ENCODE assay signal across 10 cellular contexts in the genomic region with DNA sequence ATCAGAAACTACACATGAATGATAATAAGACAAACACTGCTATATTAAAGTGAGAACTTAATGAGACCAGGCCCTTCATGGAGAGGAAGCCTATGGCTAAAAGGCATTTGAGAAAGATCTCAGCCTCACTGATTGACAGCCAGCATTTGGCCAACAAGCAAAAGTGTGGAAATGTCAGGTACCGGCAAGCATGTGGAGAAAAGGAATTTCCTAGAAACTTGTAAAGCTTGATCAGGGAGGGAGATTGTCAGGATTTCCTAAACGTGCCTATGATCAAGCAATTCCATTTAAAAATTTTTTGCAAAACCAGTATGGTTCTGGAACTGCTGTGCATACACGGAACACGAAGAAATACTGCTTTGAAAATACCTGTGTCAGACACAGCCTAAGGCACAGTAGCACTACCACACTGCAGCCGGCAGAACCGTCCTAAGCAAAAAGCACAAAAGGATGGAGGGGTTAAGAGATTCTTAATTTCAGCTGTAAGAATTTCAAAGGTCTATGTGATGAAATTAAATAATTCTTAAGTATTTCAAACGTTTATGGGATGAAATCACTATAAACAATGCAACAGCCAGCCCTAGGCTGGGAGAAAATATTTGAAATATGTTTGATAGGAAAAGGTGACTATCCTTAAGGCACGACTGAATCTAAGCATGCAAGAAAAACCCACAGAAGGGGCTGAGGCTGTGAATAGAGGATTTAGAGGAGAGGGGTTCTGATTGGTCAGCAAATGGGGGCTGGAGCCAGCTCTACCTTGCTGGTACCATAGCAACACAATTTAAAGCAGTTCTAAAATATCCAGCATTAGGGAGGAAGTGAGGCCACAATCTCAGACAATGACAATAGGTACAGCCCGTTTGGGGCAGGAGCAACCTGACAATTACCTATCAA.
A peak's percentile ranks its signal among the peaks of the same experiment; 100 is the strongest.
DNase-seq lines count a peak whose midpoint lies in the region; ATAC-seq, FAIRE-seq and TF ChIP-seq lines count a peak whose summit lies in the region.
"Had no signal": no experiment of that assay in that cellular context is flagged by ENCODE, and none has a peak within 500 bp of the region (broad histone marks: within the 10 kb centered on the region; RNA-seq: fewer than 3 reads in every experiment).

No MANE protein-coding gene starts in this region.

- H3K56ac ChIP-seq in H9 (ENCODE audit: insufficient read length, low read depth, low read length) = no peak overlapping the region

- no peak for TF ChIP-seq RAD21 in K562 (CRISPR knock-in tag; conservative IDR thresholded peaks at IDR 0.05 in 1 of 2, IDR thresholded peaks at IDR 0.05 in 1 of 2)

- H2BK12ac ChIP-seq in H9 (ENCODE audit: insufficient read length, low read depth, low read length) = no peak overlapping the region

- intact Hi-C loops in K562 (cut with micrococcal nuclease) = no loop called here

- peaks cover 24 to 27% of the 10 kb centered on the region in 2 experiments for H3K4me1 Mint-ChIP-seq in H9
- H3K4me1 Mint-ChIP-seq in naive thymus-derived CD8-positive, alpha-beta T cell = peaks cover 14 to 47% (median 41%) of the 10 kb centered on the region in 4 donors

- H3K27me3 ChIP-seq in BE2C (no peaks in the 10 kb centered on the region), H9 (ENCODE audit: insufficient read depth, low read length) (no peaks in the 10 kb centered on the region; the same call in 1 of the 2 replicates), K562 (ENCODE audit: control insufficient read depth in 2 of 2, insufficient read depth in 2 of 2, low read length in 2 of 2) (no peaks in the 10 kb centered on the region)

- H3K4me2 ChIP-seq in H9 (ENCODE audit: insufficient read depth, insufficient read length, low read length) = no peak overlapping the region
- H3K4me2 ChIP-seq in K562 (ENCODE audit: insufficient read depth, low read length) = no peak overlapping the region

- peaks cover 2% of the 10 kb centered on the region for H3K9me1 ChIP-seq in K562 (ENCODE audit: control insufficient read depth, insufficient read depth, low read length)

- no peak overlapping the region for H3K18ac ChIP-seq in H9 (ENCODE audit: insufficient read length, low read depth, low read length)

- H2AK5ac ChIP-seq in H9 (ENCODE audit: insufficient read length, low read length) = no peak overlapping the region

- no peak overlapping the region for H3K27ac Mint-ChIP-seq in H9
- peak overlapping the region; percentile 84 to 100 (median 97) for H3K27ac Mint-ChIP-seq in naive thymus-derived CD8-positive, alpha-beta T cell

- H3K36me3 Mint-ChIP-seq in H9 (ENCODE audit: insufficient read depth in 1 of 3, low read depth in 3 of 3) = no peaks in the 10 kb centered on the region; a peak in 2 of 7 replicates
- peaks cover 0 to 3% (median 3%) of the 10 kb centered on the region in 3 donors for H3K36me3 Mint-ChIP-seq in naive thymus-derived CD8-positive, alpha-beta T cell

- no peak for DNase-seq in BE2C
- no peak for DNase-seq in H9
- DNase-seq in K562 (ENCODE audit: extremely low read depth in 1 of 4, low spot score in 3 of 4) = peak in 1 of 4 experiments; percentile 10
- DNase-seq in naive thymus-derived CD8-positive, alpha-beta T cell = no peak
- DNase-seq in GM10248 (ENCODE audit: extremely low spot score) = no peak
- no peak for DNase-seq in NCI-H1105 treated with DMSO at 0.1 percent for 48 hours (lab: John Stamatoyannopoulos, UW)
- no peak for DNase-seq in activated CD4-positive, CD25-positive, alpha-beta regulatory T cell treated with anti-CD3 and anti-CD28 coated beads, Interleukin-2, amount 50 U/mL, for 72 hours
- DNase-seq: SW 1271 had no signal

- POLR2A ChIA-PET in K562 (lab: Yijun Ruan, JAX) = no interaction called here
- POLR2A ChIA-PET in naive thymus-derived CD8-positive, alpha-beta T cell (lab: Charles Lee) = no interaction called here
- POLR2A ChIA-PET in GM10248 (lab: Yijun Ruan, JAX) = no interaction called here

- peak overlapping the region; percentile 72 to 79; a peak in 4 of 5 replicates for H3K4me3 Mint-ChIP-seq in H9
- peak overlapping the region; percentile 83 to 95 (median 92) for H3K4me3 Mint-ChIP-seq in naive thymus-derived CD8-positive, alpha-beta T cell

- H3K4me1 ChIP-seq in BE2C = no peaks in the 10 kb centered on the region
- H3K4me1 ChIP-seq in H9 (ENCODE audit: insufficient read depth, low read length) = no peaks in the 10 kb centered on the region; the same call in 1 of the 2 replicates
- H3K4me1 ChIP-seq in K562 (replicated peaks in 1 of 2; ENCODE audit: control insufficient read depth in 2 of 2, insufficient read depth in 2 of 2, low read length in 2 of 2) = peaks cover 0 to 4% of the 10 kb centered on the region in 2 experiments; a peak in 3 of 5 replicates

- no peak overlapping the region for H3K14ac ChIP-seq in H9 (ENCODE audit: insufficient read depth, low read length)

- BruUV-seq in K562 (replicated peaks; lab: Mats Ljungman, UMichigan) = no TSS peak

- no peak overlapping the region for H3K9ac ChIP-seq in H9 (ENCODE audit: extremely low read depth, insufficient read length, low read length)
- H3K9ac ChIP-seq in K562 (ENCODE audit: insufficient read depth in 1 of 2, low read depth in 2 of 2, low read length in 2 of 2) = no peak overlapping the region

- no peak for TF ChIP-seq POLR2A in K562 (conservative IDR thresholded peaks at IDR 0.05)

- H2BK5ac ChIP-seq in H9 (ENCODE audit: insufficient read length, low read length) = no peak overlapping the region

- H2AFZ ChIP-seq in H9 (ENCODE audit: low read length) = no peak overlapping the region
- no peak overlapping the region for H2AFZ ChIP-seq in K562 (ENCODE audit: low read depth, low read length)

- no peak for ATAC-seq in K562
- no peak for ATAC-seq in naive thymus-derived CD8-positive, alpha-beta T cell
- no peak for ATAC-seq in HG02981 (IDR thresholded peaks at IDR 0.05; ENCODE audit: unreplicated experiment)

- no peak overlapping the region for H3K4ac ChIP-seq in H9 (ENCODE audit: low read depth, low read length)

- H4K8ac ChIP-seq in H9 (replicated peaks; ENCODE audit: insufficient read length, low read depth, low read length) = no peak overlapping the region

- in situ Hi-C loops in K562 (cut with MboI) = no loop called here

- CTCF ChIA-PET in K562 (lab: Yijun Ruan, JAX; ENCODE audit: low intra/inter-chr PET ratio) = no interaction called here
- CTCF ChIA-PET in GM10248 (lab: Yijun Ruan, JAX) = no interaction called here

- H4K20me1 ChIP-seq in H9 (ENCODE audit: control insufficient read depth, insufficient read depth, insufficient read length) = no peaks in the 10 kb centered on the region
- H4K20me1 ChIP-seq in K562 (replicated peaks; ENCODE audit: control insufficient read depth, insufficient read depth, low read length) = no peaks in the 10 kb centered on the region

- no peak overlapping the region for H3K23ac ChIP-seq in H9 (ENCODE audit: insufficient read length, low read depth, low read length)

- H4K91ac ChIP-seq in H9 (ENCODE audit: insufficient read length, low read depth, low read length) = no peak overlapping the region

- no peak overlapping the region for H4K5ac ChIP-seq in H9 (ENCODE audit: insufficient read length, low read depth, low read length)

- H3K36me3 ChIP-seq in BE2C = no peaks in the 10 kb centered on the region
- H3K36me3 ChIP-seq in K562 (ENCODE audit: control insufficient read depth, insufficient read depth, low read length) = no peaks in the 10 kb centered on the region
- H3K36me3 ChIP-seq: neutrophil had no signal

- peaks cover 0 to 2% of the 10 kb centered on the region in 2 experiments; a peak in 2 of 5 replicates for H3K9me3 Mint-ChIP-seq in H9
- H3K9me3 Mint-ChIP-seq in naive thymus-derived CD8-positive, alpha-beta T cell = peaks cover 0 to 5% (median 0%) of the 10 kb centered on the region in 9 donors

- H3K27me3 Mint-ChIP-seq in H9 (ENCODE audit: low read depth) = peaks cover 3% of the 10 kb centered on the region
- H3K27me3 Mint-ChIP-seq in naive thymus-derived CD8-positive, alpha-beta T cell = peaks cover 0 to 7% (median 0%) of the 10 kb centered on the region in 5 donors

- no peak overlapping the region for H2BK20ac ChIP-seq in H9 (ENCODE audit: low read depth, low read length, poor library complexity, severe bottlenecking)

- H3K23me2 ChIP-seq in H9 (ENCODE audit: insufficient read length, low read depth, low read length, poor library complexity, severe bottlenecking) = no peaks in the 10 kb centered on the region

- H2BK15ac ChIP-seq in H9 (ENCODE audit: low read depth, low read length) = no peak overlapping the region

- no peak overlapping the region for H2BK120ac ChIP-seq in H9 (ENCODE audit: low read depth, low read length, poor library complexity, severe bottlenecking)

- H3K9me3 ChIP-seq in BE2C (no peaks in the 10 kb centered on the region), H9 (ENCODE audit: control insufficient read depth, low read depth, low read length) (no peaks in the 10 kb centered on the region), K562 (replicated peaks; ENCODE audit: control insufficient read depth, insufficient read depth, low read depth, low read length) (no peaks in the 10 kb centered on the region)
- H3K9me3 ChIP-seq: neutrophil had no signal

- H3K79me2 ChIP-seq in H9 (ENCODE audit: insufficient read depth, low read length) (no peaks in the 10 kb centered on the region), K562 (ENCODE audit: control insufficient read depth, insufficient read depth, low read length) (no peaks in the 10 kb centered on the region)

- no peaks in the 10 kb centered on the region for H3K79me1 ChIP-seq in H9 (ENCODE audit: insufficient read depth, low read depth, low read length, poor library complexity, severe bottlenecking)

- TF ChIP-seq CTCF in BE2C (IDR thresholded peaks at IDR 0.05; ENCODE audit: low read depth, low read length) (no peak), H9 (conservative IDR thresholded peaks at IDR 0.05) (no peak), K562 (IDR thresholded peaks at IDR 0.05 in 2 of 3, conservative IDR thresholded peaks at IDR 0.05 in 1 of 3; ENCODE audit: insufficient read depth in 2 of 3, low read depth in 1 of 3, low read length in 3 of 3) (no peak), GM10248 (IDR thresholded peaks at IDR 0.05; ENCODE audit: control extremely low read depth, extremely low read depth, low read depth, missing control alignments) (no peak)

- no peak for FAIRE-seq in K562 (lab: Jason Lieb, UNC)

- WGBS in H9 (ENCODE audit: extremely low coverage, insufficient read length, low lambda C conversion rate) = no CpG with 5 or more reads among the region's 9 CpGs
- WGBS in K562 (ENCODE audit: insufficient coverage, low coverage, missing lambda C conversion rate) = 42% methylated on average over 8 of the region's 9 CpGs

- no peak overlapping the region for H3T11ph ChIP-seq in H9 (ENCODE audit: low read length)

- TF ChIP-seq EP300 in K562 (IDR thresholded peaks at IDR 0.05; ENCODE audit: low read length) = no peak

- H3K27ac ChIP-seq in H9 (ENCODE audit: insufficient read length, low read depth, low read length) (no peak overlapping the region), K562 (ENCODE audit: extremely low read depth, low read depth, low read length) (no peak overlapping the region)
- H3K27ac ChIP-seq: neutrophil had no signal

- peak overlapping the region; percentile 82 for H3K4me3 ChIP-seq in BE2C (ENCODE audit: low read depth, low read length)
- no peak overlapping the region for H3K4me3 ChIP-seq in K562

TF ChIP-seq in K562, 482 proteins besides CTCF, POLR2A, EP300 and RAD21 (continues in another document):
- no peak for TF ChIP-seq PHF8 (IDR thresholded peaks at IDR 0.05; ENCODE audit: borderline replicate concordance, low read length)

Comparison
In these comparisons a context has a peak if more than half of its experiments do, and no peak if none do; other contexts are left out.
1. H3K27ac Mint-ChIP-seq: peak in naive thymus-derived CD8-positive, alpha-beta T cell (10 of 10); none in H9 (0 of 3).